In the genomic region with DNA sequence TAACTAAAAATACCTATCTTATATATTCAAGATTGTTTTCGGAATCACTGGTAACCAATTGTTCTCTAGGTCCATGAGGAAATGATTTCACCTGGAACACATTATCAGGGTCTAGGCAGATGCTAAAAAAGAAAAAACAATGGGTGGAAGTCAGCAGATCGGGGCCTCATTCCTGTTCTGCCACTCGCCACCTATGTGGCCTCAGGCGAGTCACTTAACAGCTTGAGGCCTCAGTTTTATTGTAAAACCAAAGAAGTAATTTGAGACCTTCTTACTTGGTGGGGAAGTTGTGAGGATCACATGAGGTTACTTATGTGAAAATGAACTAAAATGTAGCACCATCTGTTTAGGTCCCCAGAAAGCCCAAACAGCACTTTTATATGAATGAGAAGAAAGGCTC, we compare ENCODE assay signal across 1 cellular context.
A peak's percentile ranks its signal among the peaks of the same experiment; 100 is the strongest.
TF ChIP-seq lines count a peak whose summit lies in the region.

No MANE protein-coding gene starts in this region.

TF ChIP-seq in HEK293, 187 proteins besides CTCF, POLR2A, EP300 and RAD21 (continued from another document):
- TF ChIP-seq, protein P1, sequence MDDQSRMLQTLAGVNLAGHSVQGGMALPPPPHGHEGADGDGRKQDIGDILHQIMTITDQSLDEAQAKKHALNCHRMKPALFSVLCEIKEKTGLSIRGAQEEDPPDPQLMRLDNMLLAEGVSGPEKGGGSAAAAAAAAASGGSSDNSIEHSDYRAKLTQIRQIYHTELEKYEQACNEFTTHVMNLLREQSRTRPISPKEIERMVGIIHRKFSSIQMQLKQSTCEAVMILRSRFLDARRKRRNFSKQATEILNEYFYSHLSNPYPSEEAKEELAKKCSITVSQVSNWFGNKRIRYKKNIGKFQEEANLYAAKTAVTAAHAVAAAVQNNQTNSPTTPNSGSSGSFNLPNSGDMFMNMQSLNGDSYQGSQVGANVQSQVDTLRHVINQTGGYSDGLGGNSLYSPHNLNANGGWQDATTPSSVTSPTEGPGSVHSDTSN (CRISPR knock-in tag; IDR thresholded peaks at IDR 0.05), result no peak
- TF ChIP-seq ZNF157 (tag by site-specific recombination; IDR thresholded peaks at IDR 0.05), result no peak
- TF ChIP-seq, protein P2, sequence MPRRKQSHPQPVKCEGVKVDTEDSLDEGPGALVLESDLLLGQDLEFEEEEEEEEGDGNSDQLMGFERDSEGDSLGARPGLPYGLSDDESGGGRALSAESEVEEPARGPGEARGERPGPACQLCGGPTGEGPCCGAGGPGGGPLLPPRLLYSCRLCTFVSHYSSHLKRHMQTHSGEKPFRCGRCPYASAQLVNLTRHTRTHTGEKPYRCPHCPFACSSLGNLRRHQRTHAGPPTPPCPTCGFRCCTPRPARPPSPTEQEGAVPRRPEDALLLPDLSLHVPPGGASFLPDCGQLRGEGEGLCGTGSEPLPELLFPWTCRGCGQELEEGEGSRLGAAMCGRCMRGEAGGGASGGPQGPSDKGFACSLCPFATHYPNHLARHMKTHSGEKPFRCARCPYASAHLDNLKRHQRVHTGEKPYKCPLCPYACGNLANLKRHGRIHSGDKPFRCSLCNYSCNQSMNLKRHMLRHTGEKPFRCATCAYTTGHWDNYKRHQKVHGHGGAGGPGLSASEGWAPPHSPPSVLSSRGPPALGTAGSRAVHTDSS (tag by site-specific recombination; IDR thresholded peaks at IDR 0.05), result no peak
- no peak for TF ChIP-seq ZNF544 (tag by site-specific recombination; IDR thresholded peaks at IDR 0.05)
- TF ChIP-seq BCL11A (tag by site-specific recombination; IDR thresholded peaks at IDR 0.05; ENCODE audit: low read depth), result no peak
- TF ChIP-seq PRDM10 (tag by site-specific recombination; IDR thresholded peaks at IDR 0.05), result peak; percentile 1; the same call in 1 of the 2 replicates
- TF ChIP-seq ZNF600 (tag by site-specific recombination; IDR thresholded peaks at IDR 0.05), result 0 out of 2 replicates have a peak, but pooled peaks have one; percentile 37
- TF ChIP-seq FEZF1 (tag by site-specific recombination; IDR thresholded peaks at IDR 0.05), result no peak
- no peak for TF ChIP-seq ZNF221 (tag by site-specific recombination; IDR thresholded peaks at IDR 0.05; ENCODE audit: borderline replicate concordance)
- no peak for TF ChIP-seq ZNF2 (tag by site-specific recombination; IDR thresholded peaks at IDR 0.05)
- TF ChIP-seq ZNF121 (tag by site-specific recombination; IDR thresholded peaks at IDR 0.05), result no peak
- TF ChIP-seq ZNF112 (tag by site-specific recombination; IDR thresholded peaks at IDR 0.05), result no peak
- no peak for TF ChIP-seq YY2 (tag by site-specific recombination; IDR thresholded peaks at IDR 0.05)
- TF ChIP-seq ZNF585B (tag by site-specific recombination; IDR thresholded peaks at IDR 0.05), result no peak
- no peak for TF ChIP-seq ZNF10 (tag by site-specific recombination; IDR thresholded peaks at IDR 0.05)
- no peak for TF ChIP-seq ZBTB11 (tag by site-specific recombination; conservative IDR thresholded peaks at IDR 0.05; ENCODE audit: low read depth)
- no peak for TF ChIP-seq ZNF473 (tag by site-specific recombination; IDR thresholded peaks at IDR 0.05)
- no peak for TF ChIP-seq ZFP69B (tag by site-specific recombination; IDR thresholded peaks at IDR 0.05)
- TF ChIP-seq ZNF37A (tag by site-specific recombination; IDR thresholded peaks at IDR 0.05), result no peak
- TF ChIP-seq ZNF416 (tag by site-specific recombination; IDR thresholded peaks at IDR 0.05), result no peak
- TF ChIP-seq KLF7 (tag by site-specific recombination; IDR thresholded peaks at IDR 0.05; ENCODE audit: borderline replicate concordance), result no peak
- TF ChIP-seq ZEB2 (tag by site-specific recombination; IDR thresholded peaks at IDR 0.05), result no peak
- peak; percentile 53 for TF ChIP-seq ZIC2 (tag by site-specific recombination; IDR thresholded peaks at IDR 0.05)
- no peak for TF ChIP-seq ELK4 (IDR thresholded peaks at IDR 0.05; ENCODE audit: borderline replicate concordance, low read depth, low read length)
- TF ChIP-seq, protein P3, sequence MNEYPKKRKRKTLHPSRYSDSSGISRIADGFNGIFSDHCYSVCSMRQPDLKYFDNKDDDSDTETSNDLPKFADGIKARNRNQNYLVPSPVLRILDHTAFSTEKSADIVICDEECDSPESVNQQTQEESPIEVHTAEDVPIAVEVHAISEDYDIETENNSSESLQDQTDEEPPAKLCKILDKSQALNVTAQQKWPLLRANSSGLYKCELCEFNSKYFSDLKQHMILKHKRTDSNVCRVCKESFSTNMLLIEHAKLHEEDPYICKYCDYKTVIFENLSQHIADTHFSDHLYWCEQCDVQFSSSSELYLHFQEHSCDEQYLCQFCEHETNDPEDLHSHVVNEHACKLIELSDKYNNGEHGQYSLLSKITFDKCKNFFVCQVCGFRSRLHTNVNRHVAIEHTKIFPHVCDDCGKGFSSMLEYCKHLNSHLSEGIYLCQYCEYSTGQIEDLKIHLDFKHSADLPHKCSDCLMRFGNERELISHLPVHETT (tag by site-specific recombination; IDR thresholded peaks at IDR 0.05), result no peak
- TF ChIP-seq SP2 (tag by site-specific recombination; IDR thresholded peaks at IDR 0.05), result no peak
- no peak for TF ChIP-seq ZNF529 (tag by site-specific recombination; IDR thresholded peaks at IDR 0.05; ENCODE audit: insufficient replicate concordance)
- no peak for TF ChIP-seq ZNF510 (tag by site-specific recombination; IDR thresholded peaks at IDR 0.05; ENCODE audit: insufficient replicate concordance)
- TF ChIP-seq AEBP2 (tag by site-specific recombination; IDR thresholded peaks at IDR 0.05; ENCODE audit: borderline replicate concordance), result no peak
- peak; percentile 30; the same call in 1 of the 2 replicates for TF ChIP-seq ZNF335 (tag by site-specific recombination; conservative IDR thresholded peaks at IDR 0.05)
- TF ChIP-seq ZNF843 (tag by site-specific recombination; IDR thresholded peaks at IDR 0.05), result no peak
- no peak for TF ChIP-seq ZNF366 (tag by site-specific recombination; conservative IDR thresholded peaks at IDR 0.05)
- TF ChIP-seq SALL2 (tag by site-specific recombination; IDR thresholded peaks at IDR 0.05; ENCODE audit: borderline replicate concordance), result no peak
- no peak for TF ChIP-seq ZNF16 (tag by site-specific recombination; IDR thresholded peaks at IDR 0.05; ENCODE audit: low read depth)
- TF ChIP-seq ZNF792 (tag by site-specific recombination; IDR thresholded peaks at IDR 0.05), result no peak
- no peak for TF ChIP-seq ZNF132 (tag by site-specific recombination; IDR thresholded peaks at IDR 0.05; ENCODE audit: borderline replicate concordance)
- TF ChIP-seq, protein P4, sequence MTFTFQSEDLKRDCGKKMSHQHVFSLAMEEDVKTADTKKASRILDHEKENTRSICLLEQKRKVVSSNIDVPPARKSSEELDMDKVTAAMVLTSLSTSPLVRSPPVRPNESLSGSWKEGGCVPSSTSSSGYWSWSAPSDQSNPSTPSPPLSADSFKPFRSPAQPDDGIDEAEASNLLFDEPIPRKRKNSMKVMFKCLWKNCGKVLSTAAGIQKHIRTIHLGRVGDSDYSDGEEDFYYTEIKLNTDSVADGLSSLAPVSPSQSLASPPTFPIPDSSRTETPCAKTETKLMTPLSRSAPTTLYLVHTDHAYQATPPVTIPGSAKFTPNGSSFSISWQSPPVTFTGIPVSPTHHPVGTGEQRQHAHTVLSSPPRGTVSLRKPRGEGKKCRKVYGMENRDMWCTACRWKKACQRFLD (tag by site-specific recombination; IDR thresholded peaks at IDR 0.05), result no peak
- TF ChIP-seq ZNF558 (tag by site-specific recombination; IDR thresholded peaks at IDR 0.05), result no peak
- TF ChIP-seq ZNF514 (tag by site-specific recombination; IDR thresholded peaks at IDR 0.05), result no peak
